31 cellular contexts compared by ENCODE assay signal in the genomic region with DNA sequence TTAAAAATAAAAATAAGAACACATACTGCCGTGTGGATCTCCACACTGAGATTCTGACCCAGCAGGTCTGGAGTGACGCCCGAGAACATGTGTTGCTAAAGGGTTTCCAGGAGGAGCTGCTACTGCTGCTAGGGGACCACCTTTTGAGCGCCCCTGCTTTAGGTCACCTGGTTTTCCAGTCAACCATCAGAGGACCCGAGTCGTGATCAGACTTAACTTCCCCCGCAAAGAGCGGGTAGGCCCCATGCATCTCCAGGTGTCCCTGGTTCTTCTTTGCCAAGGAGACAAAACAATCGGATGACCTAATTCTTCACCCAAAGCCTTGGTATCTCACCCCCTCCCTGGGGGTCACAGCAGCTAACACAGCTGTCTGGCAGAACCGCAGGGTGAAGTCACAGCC.
"Had no signal": no experiment of that assay in that cellular context is flagged by ENCODE, and none has a peak within 500 bp of the region (broad histone marks: within the 10 kb centered on the region; RNA-seq: fewer than 3 reads in every experiment).

No MANE protein-coding gene starts in this region.

- H3K9me3 ChIP-seq: adrenal gland, ascending aorta, colonic mucosa, gastrocnemius medialis had no signal

- H3K27ac ChIP-seq: adrenal gland, ascending aorta, breast epithelium, cardiac muscle cell, colonic mucosa, foreskin keratinocyte, gastrocnemius medialis, heart left ventricle had no signal

- H3K4me3 ChIP-seq: adrenal gland, ascending aorta, breast epithelium, cardiac muscle cell, colonic mucosa, gastrocnemius medialis, heart left ventricle had no signal

- DNase-seq: activated CD4-positive, alpha-beta memory T cell treated with anti-CD3 and anti-CD28 coated beads for 36 hours; activated CD4-positive, alpha-beta T cell treated with anti-CD3 and anti-CD28 coated beads for 36 hours; activated CD4-positive, alpha-beta T cell treated with anti-CD3 and anti-CD28 coated beads, Interleukin-2, amount 10 ng/mL, durations not matched to agents 24 days and 14 days; activated CD4-positive, CD25-positive, alpha-beta regulatory T cell; activated CD4-positive, CD25-positive, alpha-beta regulatory T cell treated with anti-CD3 and anti-CD28 coated beads, Interleukin-2, amount 50 U/mL, for 72 hours; activated CD8-positive, alpha-beta memory T cell treated with anti-CD3 and anti-CD28 coated beads, Interleukin-2, amount 10 ng/mL, durations not matched to agents 7 days and 5 days; activated CD8-positive, alpha-beta memory T cell treated with anti-CD3 and anti-CD28 coated beads, Interleukin-2, amount 50 U/mL, for 4 hours; activated CD8-positive, alpha-beta T cell treated with anti-CD3 and anti-CD28 coated beads, Interleukin-2, amount 10 ng/mL, durations not matched to agents 7 days and 5 days; activated effector memory CD4-positive, alpha-beta T cell treated with anti-CD3 and anti-CD28 coated beads, Interleukin-2, amount 50 U/mL, for 16 hours; activated naive CD4-positive, alpha-beta T cell treated with anti-CD3 and anti-CD28 coated beads for 36 hours; activated naive CD8-positive, alpha-beta T cell treated with anti-CD3 and anti-CD28 coated beads for 36 hours; activated naive CD8-positive, alpha-beta T cell treated with anti-CD3 and anti-CD28 coated beads, Interleukin-2, amount 50 U/mL, for 24 hours; activated T-cell treated with anti-CD3 and anti-CD28 coated beads for 4 hours; activated T-cell treated with anti-CD3 and anti-CD28 coated beads, Interleukin-2, amount 50 U/mL, for 24 hours; adrenal gland; amygdala; central memory CD4-positive, alpha-beta T cell; cerebellar nuclear complex; colonic mucosa; effector CD8-positive, alpha-beta T cell; foreskin keratinocyte; gastrocnemius medialis; glutamatergic neuron; T-helper 1 cell; T-helper 17 cell; T1000 had no signal

- H3K36me3 ChIP-seq: adrenal gland, ascending aorta, breast epithelium, cardiac muscle cell, colonic mucosa, gastrocnemius medialis, heart left ventricle had no signal

- ATAC-seq: activated CD4-positive, alpha-beta T cell treated with anti-CD3 and anti-CD28 coated beads for 36 hours; activated CD8-positive, alpha-beta memory T cell treated with anti-CD3 and anti-CD28 coated beads, Interleukin-2, amount 10 ng/mL, durations not matched to agents 7 days and 5 days; activated CD8-positive, alpha-beta T cell treated with anti-CD3 and anti-CD28 coated beads, Interleukin-2, amount 10 ng/mL, durations not matched to agents 7 days and 5 days; activated naive CD8-positive, alpha-beta T cell treated with anti-CD3 and anti-CD28 coated beads, Interleukin-2, amount 50 U/mL, for 24 hours; esophagus mucosa; foreskin keratinocyte; gastrocnemius medialis; heart left ventricle; T-helper 17 cell had no signal

- H3K27me3 ChIP-seq: adrenal gland, ascending aorta, breast epithelium, cardiac muscle cell, colonic mucosa had no signal

- H3K4me1 ChIP-seq: adrenal gland, colonic mucosa, foreskin keratinocyte had no signal
